27 cellular contexts compared by ENCODE assay signal in the genomic region with DNA sequence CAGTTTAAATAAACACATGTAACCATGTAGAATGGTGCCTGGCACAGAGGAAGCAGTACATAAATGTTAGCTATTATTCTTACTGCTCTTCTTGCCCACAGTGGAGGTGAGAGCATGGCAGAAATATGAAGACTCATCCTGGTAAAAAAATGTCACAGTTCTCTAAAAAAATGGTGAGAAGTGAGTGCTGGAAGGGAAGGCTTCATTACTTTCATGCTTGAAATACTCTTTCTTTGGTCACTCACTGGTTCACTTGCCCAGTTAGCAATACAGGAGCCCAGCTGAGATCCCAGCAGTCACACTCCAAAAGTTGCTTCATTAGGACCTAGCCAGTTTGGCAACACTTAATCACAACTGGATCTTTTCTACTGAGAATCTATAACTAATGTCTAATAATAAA.
"Had no signal": no experiment of that assay in that cellular context is flagged by ENCODE, and none has a peak within 500 bp of the region (broad histone marks: within the 10 kb centered on the region; RNA-seq: fewer than 3 reads in every experiment).

No MANE protein-coding gene starts in this region.

- H3K36me3 ChIP-seq: ascending aorta, brain microvascular endothelial cell, esophagus muscularis mucosa, gastrocnemius medialis, heart left ventricle had no signal

- H3K9me3 ChIP-seq: ascending aorta, esophagus muscularis mucosa, gastrocnemius medialis, heart left ventricle had no signal

- H3K4me1 ChIP-seq: ascending aorta, esophagus muscularis mucosa, foreskin keratinocyte, gastrocnemius medialis, heart left ventricle had no signal

- DNase-seq: activated CD4-positive, alpha-beta memory T cell treated with anti-CD3 and anti-CD28 coated beads, Interleukin-2, amount 10 ng/mL, durations not matched to agents 7 days and 5 days; activated CD4-positive, alpha-beta T cell treated with anti-CD3 and anti-CD28 coated beads for 36 hours; activated CD4-positive, alpha-beta T cell treated with anti-CD3 and anti-CD28 coated beads, Interleukin-2, amount 10 ng/mL, durations not matched to agents 24 days and 14 days; activated CD4-positive, alpha-beta T cell treated with anti-CD3 and anti-CD28 coated beads, Interleukin-2, amount 50 U/mL, for 4 hours; activated CD4-positive, CD25-positive, alpha-beta regulatory T cell; activated CD4-positive, CD25-positive, alpha-beta regulatory T cell treated with anti-CD3 and anti-CD28 coated beads, Interleukin-2, amount 50 U/mL, for 72 hours; activated CD8-positive, alpha-beta memory T cell treated with anti-CD3 and anti-CD28 coated beads, Interleukin-2, amount 50 U/mL, for 48 hours; activated effector memory CD4-positive, alpha-beta T cell treated with Interleukin-2 at 50 U/mL for 16 hours; activated gamma-delta T cell treated with Interleukin-2 at 50 U/mL for 16 hours; activated naive CD4-positive, alpha-beta T cell treated with anti-CD3 and anti-CD28 coated beads, Interleukin-2, amount 50 U/mL, for 16 hours; activated naive CD4-positive, alpha-beta T cell treated with Interleukin-2 at 50 U/mL for 16 hours; activated T-cell treated with anti-CD3 and anti-CD28 coated beads for 4 hours; activated T-cell treated with anti-CD3 and anti-CD28 coated beads, Interleukin-2, amount 50 U/mL, for 4 hours; brain microvascular endothelial cell; dorsolateral prefrontal cortex; effector CD4-positive, alpha-beta T cell; effector memory CD8-positive, alpha-beta T cell; erythroblast; foreskin keratinocyte; gastrocnemius medialis; glutamatergic neuron; heart left ventricle; T-helper 2 cell had no signal

- ATAC-seq: activated CD4-positive, alpha-beta T cell treated with anti-CD3 and anti-CD28 coated beads for 36 hours; activated T-cell treated with anti-CD3 and anti-CD28 coated beads, Interleukin-2, amount 50 U/mL, for 4 hours; activated T-helper 17 cell treated with anti-CD3 and anti-CD28 coated beads, Interleukin-2, amount 50 U/mL, for 72 hours; effector memory CD8-positive, alpha-beta T cell; foreskin keratinocyte; gastrocnemius medialis; heart left ventricle had no signal

- H3K27me3 ChIP-seq: ascending aorta, brain microvascular endothelial cell, dorsolateral prefrontal cortex, esophagus muscularis mucosa, foreskin keratinocyte, gastrocnemius medialis had no signal

- H3K27ac ChIP-seq: ascending aorta, brain microvascular endothelial cell, coronary artery, dorsolateral prefrontal cortex, esophagus muscularis mucosa, foreskin keratinocyte, gastrocnemius medialis, heart left ventricle had no signal

- H3K4me3 ChIP-seq: ascending aorta, coronary artery, dorsolateral prefrontal cortex, esophagus muscularis mucosa, gastrocnemius medialis, heart left ventricle had no signal
